ENCODE assay signal across 19 cellular contexts in the genomic region with DNA sequence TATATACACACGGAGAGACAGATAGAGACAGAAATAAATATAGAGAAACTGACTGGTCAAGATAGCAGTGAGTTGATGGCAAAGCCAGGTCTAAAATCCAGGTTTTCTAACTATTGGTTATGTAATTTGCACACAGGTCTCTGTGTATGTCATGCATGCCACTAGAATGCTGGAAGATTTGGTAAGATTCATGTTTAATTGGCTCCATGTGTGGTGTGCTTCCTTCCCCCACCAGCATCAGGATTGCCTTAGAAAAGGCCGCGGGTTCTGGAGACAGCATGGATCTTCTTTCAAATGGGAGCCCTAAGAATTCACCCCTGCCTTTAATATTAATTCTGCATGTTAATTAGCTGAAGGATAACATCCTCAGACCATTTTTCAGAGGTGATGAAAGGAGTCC. TPM values are rescaled to one million over a fixed set of nuclear protein-coding genes. Genes with fewer than 3 reads are reported as not detected.
DNase-seq lines count a peak whose midpoint lies in the region; ATAC-seq and TF ChIP-seq lines count a peak whose summit lies in the region.
"Had no signal": no experiment of that assay in that cellular context is flagged by ENCODE, and none has a peak within 500 bp of the region (broad histone marks: within the 10 kb centered on the region; RNA-seq: fewer than 3 reads in every experiment).

No MANE protein-coding gene starts in this region.

- H3K4me1 Mint-ChIP-seq in activated CD4-positive, alpha-beta T cell treated with anti-CD3 and anti-CD28 coated beads, Interleukin-2, amount 10 ng/mL, durations not matched to agents 24 days and 14 days, result peaks cover 10% of the 10 kb centered on the region

- no peak overlapping the region for H3K23ac ChIP-seq in mesenchymal stem cell (ENCODE audit: low read length in 2 of 2)

- H3K27ac ChIP-seq in esophagus muscularis mucosa (replicated peaks in 1 of 4) (no peak overlapping the region), mesenchymal stem cell (ENCODE audit: low read length, poor library complexity, severe bottlenecking) (no peak overlapping the region)
- H3K27ac ChIP-seq: 22Rv1 had no signal

- 0 out of 3 replicates have a peak, but pooled peaks have one; percentile 35 for ATAC-seq in SK-N-SH treated with all-trans-retinoic acid at 6 μM for 48 hours
- no peak for ATAC-seq in GM21576 (IDR thresholded peaks at IDR 0.05; ENCODE audit: unreplicated experiment)
- ATAC-seq: CD8-positive, alpha-beta T cell had no signal

- H3K18ac ChIP-seq in mesenchymal stem cell (ENCODE audit: low read depth in 1 of 2, low read length in 2 of 2), result no peak overlapping the region

- H3K14ac ChIP-seq in mesenchymal stem cell (ENCODE audit: low read length in 2 of 2), result no peak overlapping the region

- no peak for TF ChIP-seq CTCF in esophagus muscularis mucosa (IDR thresholded peaks at IDR 0.05)

- no peak overlapping the region for H3K4ac ChIP-seq in mesenchymal stem cell (ENCODE audit: low read depth in 1 of 2, low read length in 2 of 2)

- no peak overlapping the region for H3K27ac Mint-ChIP-seq in activated CD4-positive, alpha-beta T cell treated with anti-CD3 and anti-CD28 coated beads, Interleukin-2, amount 10 ng/mL, durations not matched to agents 24 days and 14 days
- H3K27ac Mint-ChIP-seq: CD8-positive, alpha-beta T cell had no signal

- peaks cover 2% of the 10 kb centered on the region for H3K36me3 Mint-ChIP-seq in activated CD4-positive, alpha-beta T cell treated with anti-CD3 and anti-CD28 coated beads, Interleukin-2, amount 10 ng/mL, durations not matched to agents 24 days and 14 days (ENCODE audit: low read depth)
- H3K36me3 Mint-ChIP-seq: CD8-positive, alpha-beta T cell had no signal

- DNase-seq in activated CD4-positive, alpha-beta T cell treated with anti-CD3 and anti-CD28 coated beads, Interleukin-2, amount 10 ng/mL, durations not matched to agents 24 days and 14 days, result peak; percentile 48
- DNase-seq in activated CD4-positive, alpha-beta T cell treated with anti-CD3 and anti-CD28 coated beads for 48 hours, result no peak
- DNase-seq in esophagus muscularis mucosa (ENCODE audit: extremely low spot score) (peak; percentile 17), mesenchymal stem cell (no peak), SW480 (ENCODE audit: low spot score) (no peak), NCI-H1436 (lab: John Stamatoyannopoulos, UW) (no peak)
- DNase-seq: CD8-positive, alpha-beta T cell; COR-L47; DMS153; DMS79 treated with DMSO at 0.1 percent for 48 hours; EL; GOT3; H9; IMR-90 had no signal

- H3K27me3 Mint-ChIP-seq in activated CD4-positive, alpha-beta T cell treated with anti-CD3 and anti-CD28 coated beads, Interleukin-2, amount 10 ng/mL, durations not matched to agents 24 days and 14 days, result peaks cover 70% of the 10 kb centered on the region

- H3K4me3 Mint-ChIP-seq in activated CD4-positive, alpha-beta T cell treated with anti-CD3 and anti-CD28 coated beads, Interleukin-2, amount 10 ng/mL, durations not matched to agents 24 days and 14 days, result no peak overlapping the region
- H3K4me3 Mint-ChIP-seq: CD8-positive, alpha-beta T cell; H9 had no signal

- H2BK5ac ChIP-seq in mesenchymal stem cell (ENCODE audit: low read depth, low read length, poor library complexity, severe bottlenecking), result no peak overlapping the region

- no peak overlapping the region for H2BK12ac ChIP-seq in mesenchymal stem cell (ENCODE audit: low read length in 2 of 2)

- H2BK15ac ChIP-seq in mesenchymal stem cell (ENCODE audit: low read depth, poor library complexity, severe bottlenecking), result peak overlapping the region; percentile 54

- H3K4me2 ChIP-seq in mesenchymal stem cell (ENCODE audit: low read length, poor library complexity, severe bottlenecking), result no peak overlapping the region

- H3K9ac ChIP-seq in mesenchymal stem cell (ENCODE audit: low read length), result no peak overlapping the region

- intact Hi-C loops in activated CD4-positive, alpha-beta T cell treated with anti-CD3 and anti-CD28 coated beads, Interleukin-2, amount 10 ng/mL, durations not matched to agents 24 days and 14 days (cut with micrococcal nuclease), result no loop called here
- intact Hi-C loops in esophagus muscularis mucosa (cut with DNase I), result no loop called here

- no peaks in the 10 kb centered on the region for H3K79me1 ChIP-seq in mesenchymal stem cell (replicated peaks; ENCODE audit: low read length, poor library complexity, severe bottlenecking)

- no peak overlapping the region for H3K4me3 ChIP-seq in esophagus muscularis mucosa
- no peak overlapping the region for H3K4me3 ChIP-seq in mesenchymal stem cell (ENCODE audit: insufficient read depth in 1 of 2, low read depth in 1 of 2, low read length in 2 of 2)

- H3K27me3 ChIP-seq in esophagus muscularis mucosa (peaks cover 0 to 37% (median 0%) of the 10 kb centered on the region in 4 donors), mesenchymal stem cell (ENCODE audit: control insufficient read depth in 1 of 2, insufficient read depth in 1 of 2, low read length in 2 of 2) (peaks cover 20 to 72% of the 10 kb centered on the region in 2 experiments)

- H3K9me3 ChIP-seq in esophagus muscularis mucosa, result no peaks in the 10 kb centered on the region
- no peaks in the 10 kb centered on the region for H3K9me3 ChIP-seq in mesenchymal stem cell (ENCODE audit: control insufficient read depth, low read length)

- 96% methylated on average over 3 of the region's 3 CpGs for WGBS in esophagus muscularis mucosa
- 100% methylated on average over 1 of the region's 3 CpGs for WGBS in mesenchymal stem cell

- H4K8ac ChIP-seq in mesenchymal stem cell (ENCODE audit: low read length), result no peak overlapping the region

- H2AK5ac ChIP-seq in mesenchymal stem cell (ENCODE audit: low read length, severe bottlenecking), result no peak overlapping the region

- no peak for TF ChIP-seq EP300 in esophagus muscularis mucosa (IDR thresholded peaks at IDR 0.05)

- no peak overlapping the region for H2BK120ac ChIP-seq in mesenchymal stem cell (ENCODE audit: low read depth, low read length)

- H3K9me3 Mint-ChIP-seq in activated CD4-positive, alpha-beta T cell treated with anti-CD3 and anti-CD28 coated beads, Interleukin-2, amount 10 ng/mL, durations not matched to agents 24 days and 14 days, result no peaks in the 10 kb centered on the region
- H3K9me3 Mint-ChIP-seq: H9 had no signal

- TF ChIP-seq POLR2A in esophagus muscularis mucosa (IDR thresholded peaks at IDR 0.05; ENCODE audit: low read depth), result no peak

- no peak overlapping the region for H2AFZ ChIP-seq in mesenchymal stem cell (ENCODE audit: low read depth, low read length)

- no peak overlapping the region for H4K91ac ChIP-seq in mesenchymal stem cell (ENCODE audit: low read length)

- H3K4me1 ChIP-seq in esophagus muscularis mucosa (peaks cover 0 to 27% (median 20%) of the 10 kb centered on the region in 4 donors), mesenchymal stem cell (ENCODE audit: control insufficient read depth, insufficient read depth, low read depth, low read length) (peaks cover 14% of the 10 kb centered on the region)

- no peaks in the 10 kb centered on the region for H3K36me3 ChIP-seq in esophagus muscularis mucosa
- no peaks in the 10 kb centered on the region for H3K36me3 ChIP-seq in mesenchymal stem cell (ENCODE audit: control insufficient read depth in 1 of 2, insufficient read depth in 2 of 2, low read depth in 1 of 2, low read length in 2 of 2)

TF ChIP-seq in SK-N-SH treated with all-trans-retinoic acid at 6 μM for 48 hours, 23 proteins besides CTCF, POLR2A, EP300 and RAD21:
- TF ChIP-seq TCF4 (CRISPR knock-in tag; IDR thresholded peaks at IDR 0.05; ENCODE audit: borderline replicate concordance) (no peak), ZNF70 (CRISPR knock-in tag; IDR thresholded peaks at IDR 0.05) (no peak), CSDC2 (CRISPR knock-in tag; IDR thresholded peaks at IDR 0.05) (no peak), GLIS3 (CRISPR knock-in tag; IDR thresholded peaks at IDR 0.05) (no peak), ZNF565 (CRISPR knock-in tag; conservative IDR thresholded peaks at IDR 0.05; ENCODE audit: low read depth) (no peak), PPARA (CRISPR knock-in tag; IDR thresholded peaks at IDR 0.05; ENCODE audit: borderline replicate concordance) (no peak), BACH2 (CRISPR knock-in tag; IDR thresholded peaks at IDR 0.05; ENCODE audit: borderline replicate concordance) (no peak)
- TF ChIP-seq, protein P1, sequence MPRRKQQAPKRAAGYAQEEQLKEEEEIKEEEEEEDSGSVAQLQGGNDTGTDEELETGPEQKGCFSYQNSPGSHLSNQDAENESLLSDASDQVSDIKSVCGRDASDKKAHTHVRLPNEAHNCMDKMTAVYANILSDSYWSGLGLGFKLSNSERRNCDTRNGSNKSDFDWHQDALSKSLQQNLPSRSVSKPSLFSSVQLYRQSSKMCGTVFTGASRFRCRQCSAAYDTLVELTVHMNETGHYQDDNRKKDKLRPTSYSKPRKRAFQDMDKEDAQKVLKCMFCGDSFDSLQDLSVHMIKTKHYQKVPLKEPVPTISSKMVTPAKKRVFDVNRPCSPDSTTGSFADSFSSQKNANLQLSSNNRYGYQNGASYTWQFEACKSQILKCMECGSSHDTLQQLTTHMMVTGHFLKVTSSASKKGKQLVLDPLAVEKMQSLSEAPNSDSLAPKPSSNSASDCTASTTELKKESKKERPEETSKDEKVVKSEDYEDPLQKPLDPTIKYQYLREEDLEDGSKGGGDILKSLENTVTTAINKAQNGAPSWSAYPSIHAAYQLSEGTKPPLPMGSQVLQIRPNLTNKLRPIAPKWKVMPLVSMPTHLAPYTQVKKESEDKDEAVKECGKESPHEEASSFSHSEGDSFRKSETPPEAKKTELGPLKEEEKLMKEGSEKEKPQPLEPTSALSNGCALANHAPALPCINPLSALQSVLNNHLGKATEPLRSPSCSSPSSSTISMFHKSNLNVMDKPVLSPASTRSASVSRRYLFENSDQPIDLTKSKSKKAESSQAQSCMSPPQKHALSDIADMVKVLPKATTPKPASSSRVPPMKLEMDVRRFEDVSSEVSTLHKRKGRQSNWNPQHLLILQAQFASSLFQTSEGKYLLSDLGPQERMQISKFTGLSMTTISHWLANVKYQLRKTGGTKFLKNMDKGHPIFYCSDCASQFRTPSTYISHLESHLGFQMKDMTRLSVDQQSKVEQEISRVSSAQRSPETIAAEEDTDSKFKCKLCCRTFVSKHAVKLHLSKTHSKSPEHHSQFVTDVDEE (CRISPR knock-in tag; IDR thresholded peaks at IDR 0.05), result no peak

RNA-seq across cellular contexts. Expression of a gene that starts 31.3 kb away (rescaled TPM):
- total RNA-seq in activated CD4-positive, alpha-beta T cell treated with anti-CD3 and anti-CD28 coated beads, Interleukin-2, amount 10 ng/mL, durations not matched to agents 24 days and 14 days, result not detected in 2 replicates
- total RNA-seq in esophagus muscularis mucosa, result 100 to 1,000 TPM in 3 of 4 donors, 10 to 100 TPM in 1; 77.7 to 165 (median 138) TPM
- polyA plus RNA-seq in mesenchymal stem cell (2013, experiment 1 of 2), result 171 TPM
- polyA plus RNA-seq in mesenchymal stem cell (2013, experiment 2 of 2), result 173 TPM
- total RNA-seq: CD8-positive, alpha-beta T cell; H9; HT-29 had no signal
- polyA plus RNA-seq: CD14-positive monocyte had no signal

Comparison
In these comparisons a context has a peak if more than half of its experiments do, and no peak if none do; other contexts are left out.
1. DNase-seq: peak in activated CD4-positive, alpha-beta T cell treated with anti-CD3 and anti-CD28 coated beads, Interleukin-2, amount 10 ng/mL, durations not matched to agents 24 days and 14 days (single experiment) and esophagus muscularis mucosa (single experiment); none in activated CD4-positive, alpha-beta T cell treated with anti-CD3 and anti-CD28 coated beads for 48 hours (single experiment), mesenchymal stem cell (single experiment), SW480 (single experiment) and NCI-H1436 (single experiment).
2. RNA of a gene that starts 31.3 kb away (total RNA-seq): 77.7 to 165 TPM in esophagus muscularis mucosa; not detected in activated CD4-positive, alpha-beta T cell treated with anti-CD3 and anti-CD28 coated beads, Interleukin-2, amount 10 ng/mL, durations not matched to agents 24 days and 14 days; every median in the first group is over 10 times any median in the second.